8 cellular contexts compared by ENCODE assay signal in genomic region chr22:33302049-33302545, GRCh38.
DNase-seq lines count a peak whose midpoint lies in the region; ATAC-seq and TF ChIP-seq lines count a peak whose summit lies in the region.

No MANE protein-coding gene starts in this region.

- H3K79me2 ChIP-seq in OCI-LY7 (ENCODE audit: insufficient read depth, low read depth, low read length) (no peaks in the 10 kb centered on the region), osteoblast (ENCODE audit: insufficient read depth, low read length) (no peaks in the 10 kb centered on the region)

- peaks cover 65% of the 10 kb centered on the region for H3K4me1 ChIP-seq in OCI-LY7 (ENCODE audit: insufficient read depth, low read length, poor library complexity, severe bottlenecking)
- H3K4me1 ChIP-seq in osteoblast (ENCODE audit: insufficient read depth, low read length): no peaks in the 10 kb centered on the region
- peaks cover 0 to 5% (median 0%) of the 10 kb centered on the region in 4 donors for H3K4me1 ChIP-seq in upper lobe of left lung

- WGBS in upper lobe of left lung, 2 donors: 35 to 39% methylated on average over 8 to 10 of the region's 10 CpGs

- intact Hi-C loops in OCI-LY7 (cut with micrococcal nuclease; ENCODE audit: unreplicated experiment): loop anchor here (1.0 to 5.0 kb wide), 7 partner anchors 85 to 809 kb away; no protein-coding TSS in a partner anchor

- H4K20me1 ChIP-seq in OCI-LY7 (ENCODE audit: insufficient read depth, low read length) (no peaks in the 10 kb centered on the region), osteoblast (ENCODE audit: insufficient read depth, low read length) (no peaks in the 10 kb centered on the region)

- H2AFZ ChIP-seq in OCI-LY7 (ENCODE audit: low read length) (peak overlapping the region; percentile 70; the same call in 1 of the 2 replicates), osteoblast (ENCODE audit: low read length) (peak overlapping the region; percentile 35)

- H3K4me2 ChIP-seq in OCI-LY7 (ENCODE audit: low read length) (peak overlapping the region; percentile 96), osteoblast (ENCODE audit: insufficient read depth, low read length) (peak overlapping the region; percentile 45)

- H3K4me3 ChIP-seq in OCI-LY7 (ENCODE audit: low read depth, low read length, poor library complexity, severe bottlenecking) (peak overlapping the region; percentile 10), osteoblast (ENCODE audit: insufficient read depth, low read length) (peak overlapping the region; percentile 28), upper lobe of left lung (no peak overlapping the region)

- ATAC-seq in upper lobe of left lung (ENCODE audit: low FRiP score in 2 of 2): peak; percentile 83 to 88

- H3K36me3 ChIP-seq in OCI-LY7 (ENCODE audit: insufficient read depth, low read length): no peaks in the 10 kb centered on the region
- no peaks in the 10 kb centered on the region for H3K36me3 ChIP-seq in osteoblast (ENCODE audit: insufficient read depth, low read length)
- H3K36me3 ChIP-seq in upper lobe of left lung: no peaks in the 10 kb centered on the region

- H3K9me3 ChIP-seq in OCI-LY7 (ENCODE audit: low read length): no peaks in the 10 kb centered on the region
- H3K9me3 ChIP-seq in osteoblast (ENCODE audit: low read depth, low read length): no peaks in the 10 kb centered on the region
- no peaks in the 10 kb centered on the region for H3K9me3 ChIP-seq in upper lobe of left lung

- H3K27ac ChIP-seq in OCI-LY7 (ENCODE audit: low read depth, low read length, poor library complexity, severe bottlenecking) (peak overlapping the region; percentile 100), osteoblast (ENCODE audit: low read depth, low read length) (no peak overlapping the region), upper lobe of left lung (no peak overlapping the region)

- CTCF ChIA-PET in OCI-LY7 (lab: Charles Lee; ENCODE audit: unreplicated experiment): interaction anchor here (0.6 to 2.1 kb wide), 16 partner anchors 13 to 621 kb away, joined by 3 to 13 read pairs (median 4); no protein-coding TSS in a partner anchor

- POLR2A ChIA-PET in OCI-LY7 (lab: Charles Lee): interaction anchor here (0.8 to 5.4 kb wide), 10 partner anchors 21 to 277 kb away, joined by 3 to 62 read pairs (median 4); no protein-coding TSS in a partner anchor

- no peak for TF ChIP-seq EP300 in upper lobe of left lung (IDR thresholded peaks at IDR 0.05)

- no TSS peak for BruUV-seq in OCI-LY7 (replicated peaks; lab: Mats Ljungman, UMichigan)

- DNase-seq in NCI-H187 (lab: John Stamatoyannopoulos, UW) (peak; percentile 9 to 34), NCI-H187 treated with DMSO at 0.1 percent for 48 hours (lab: John Stamatoyannopoulos, UW) (no peak), HT-29 (ENCODE audit: low spot score) (peak; percentile 79), OCI-LY7 (ENCODE audit: low spot score) (peak; percentile 91), glomerular endothelial cell (ENCODE audit: extremely low read depth, low read depth, low spot score) (peak; percentile 2), osteoblast (ENCODE audit: insufficient read length, low spot score, missing footprints) (peak; percentile 87), upper lobe of left lung (peak; percentile 67 to 88)
- peak; percentile 6 for DNase-seq in activated T-helper 9 cell treated with anti-CD3 and anti-CD28 coated beads, Interleukin-2, amount 50 U/mL, for 16 hours (ENCODE audit: low read depth)

- H3K9me2 ChIP-seq in OCI-LY7 (ENCODE audit: insufficient read depth, low read length): no peaks in the 10 kb centered on the region

- TF ChIP-seq POLR2A in upper lobe of left lung (IDR thresholded peaks at IDR 0.05): no peak

- H3K27me3 ChIP-seq in osteoblast (ENCODE audit: insufficient read depth, low read length) (no peaks in the 10 kb centered on the region), upper lobe of left lung (no peaks in the 10 kb centered on the region)

- TF ChIP-seq CTCF in OCI-LY7 (conservative IDR thresholded peaks at IDR 0.05; ENCODE audit: low read length): peak; percentile 99
- peak; percentile 93 for TF ChIP-seq CTCF in osteoblast (IDR thresholded peaks at IDR 0.05; ENCODE audit: extremely low read depth, low read depth, low read length)
- peak; percentile 78 to 91 (median 81) for TF ChIP-seq CTCF in upper lobe of left lung (IDR thresholded peaks at IDR 0.05)

Comparison
In these comparisons a context has a peak if more than half of its experiments do, and no peak if none do; other contexts are left out.
1. H3K4me3 ChIP-seq: peak in OCI-LY7 (single experiment) and osteoblast (single experiment); none in upper lobe of left lung (0 of 4).
2. Peak in every context shown above with its lines, with median percentiles within 50 percentile points of each other: CTCF ChIP-seq.